Comparison of ENCODE assay signal across 8 cellular contexts in genomic region chr6:35146453-35146852, GRCh38. TPM values are rescaled to one million over a fixed set of nuclear protein-coding genes. Genes with fewer than 3 reads are reported as not detected.
DNase-seq lines count a peak whose midpoint lies in the region; ATAC-seq and TF ChIP-seq lines count a peak whose summit lies in the region.

No MANE protein-coding gene starts in this region.

- peak; percentile 69 for TF ChIP-seq CTCF in AG09319 (IDR thresholded peaks at IDR 0.05; ENCODE audit: low read depth, low read length)
- TF ChIP-seq CTCF in GM12872 (IDR thresholded peaks at IDR 0.05; ENCODE audit: insufficient read depth, low read depth, low read length) = peak; percentile 63
- TF ChIP-seq CTCF in mammary epithelial cell (conservative IDR thresholded peaks at IDR 0.05 in 1 of 2, IDR thresholded peaks at IDR 0.05 in 1 of 2; ENCODE audit: extremely low read depth in 1 of 2, insufficient read depth in 1 of 2, low read depth in 1 of 2, low read length in 2 of 2) = peak; percentile 53 to 81
- peak; percentile 17 to 42 for TF ChIP-seq CTCF in left lung (IDR thresholded peaks at IDR 0.05)

- dilution Hi-C loops in mammary epithelial cell (cut with HindIII; ENCODE audit: low sequenced_read_pairs) = loop anchor here (5.0 kb wide), 2 partner anchors 56 to 96 kb away; no protein-coding TSS in a partner anchor

- H3K9ac ChIP-seq in mammary epithelial cell (ENCODE audit: insufficient read depth, low read length) = no peak overlapping the region

- 18% methylated on average over 6 of the region's 6 CpGs for WGBS in mammary epithelial cell (ENCODE audit: low coverage, missing lambda C conversion rate)
- 30 to 36% methylated on average over 6 of the region's 6 CpGs for WGBS in aorta, 2 donors

- no TSS peak for BruUV-seq in mammary epithelial cell (replicated peaks; lab: Mats Ljungman, UMichigan)

- H3K79me2 ChIP-seq in mammary epithelial cell (ENCODE audit: insufficient read depth, low read length) = no peaks in the 10 kb centered on the region

- no peaks in the 10 kb centered on the region for H3K9me3 ChIP-seq in mammary epithelial cell (replicated peaks; ENCODE audit: insufficient read depth, low read length)
- H3K9me3 ChIP-seq in left lung = no peaks in the 10 kb centered on the region
- H3K9me3 ChIP-seq in aorta (ENCODE audit: control insufficient read depth, low read length) = no peaks in the 10 kb centered on the region

- H3K36me3 ChIP-seq in mammary epithelial cell (ENCODE audit: insufficient read depth, low read length) (no peaks in the 10 kb centered on the region), left lung (no peaks in the 10 kb centered on the region), aorta (ENCODE audit: control insufficient read depth in 1 of 2, insufficient read depth in 2 of 2, low read length in 1 of 2) (no peaks in the 10 kb centered on the region)

- H3K4me1 ChIP-seq in mammary epithelial cell (ENCODE audit: insufficient read depth, low read length) (peaks cover 10% of the 10 kb centered on the region), left lung (peaks cover 1 to 9% of the 10 kb centered on the region in 2 donors), aorta (ENCODE audit: control insufficient read depth in 1 of 2, insufficient read depth in 2 of 2, low read length in 2 of 2) (peaks cover 7 to 11% of the 10 kb centered on the region in 2 donors)

- CTCF ChIA-PET in mammary epithelial cell (lab: Charles Lee; ENCODE audit: low non-redundant PET) = interaction anchor here (0.7 kb wide), 1 partner anchor 273 kb away, joined by 6 read pairs; no protein-coding TSS in a partner anchor

- DNase-seq in AG09319 (ENCODE audit: extremely low read depth, low read depth) (peak; percentile 12), NCI-H510A treated with DMSO at 0.1 percent for 48 hours (lab: John Stamatoyannopoulos, UW) (peak; percentile 76), mammary epithelial cell (peak; percentile 35), left lung (no peak), aorta (peak; percentile 67 to 86), posterior vena cava (ENCODE audit: low spot score) (no peak), cortex of kidney (lab: John Stamatoyannopoulos, UW) (no peak)

- intact Hi-C loops in mammary epithelial cell (cut with micrococcal nuclease) (loop anchor here (1.0 to 10.0 kb wide), 3 partner anchors 59 to 392 kb away; partner anchors contain the start of gene SNRPC), left lung (cut with DNase I) (loop anchor here in 1 of 2 donors (10.0 kb wide), 1 partner anchor 98 kb away; no protein-coding TSS in a partner anchor), aorta (cut with DNase I) (loop anchor here (1.0 to 5.0 kb wide), 3 partner anchors 41 to 95 kb away; no protein-coding TSS in a partner anchor), posterior vena cava (cut with DNase I) (loop anchor here (2.0 to 5.0 kb wide), 3 partner anchors 58 to 94 kb away; no protein-coding TSS in a partner anchor)

- H3K27ac ChIP-seq in mammary epithelial cell (ENCODE audit: insufficient read depth, low read depth, low read length) (no peak overlapping the region), left lung (no peak overlapping the region), aorta (ENCODE audit: low read depth in 1 of 2, low read length in 2 of 2) (no peak overlapping the region)

- H3K4me3 ChIP-seq in mammary epithelial cell (replicated peaks in 1 of 3; ENCODE audit: insufficient read depth in 1 of 3, low read depth in 2 of 3, low read length in 3 of 3) = no peak overlapping the region
- no peak overlapping the region for H3K4me3 ChIP-seq in left lung
- no peak overlapping the region for H3K4me3 ChIP-seq in aorta (ENCODE audit: low read length in 2 of 2)

- H2AFZ ChIP-seq in mammary epithelial cell (ENCODE audit: low read depth, low read length) = no peak overlapping the region

- no peak overlapping the region for H3K4me2 ChIP-seq in mammary epithelial cell (ENCODE audit: insufficient read depth, low read depth, low read length)

- H4K20me1 ChIP-seq in mammary epithelial cell (ENCODE audit: insufficient read depth, low read length) = no peaks in the 10 kb centered on the region

- peak; percentile 84 for ATAC-seq in left lung
- peak; percentile 80 for ATAC-seq in aorta (ENCODE audit: low FRiP score)

- in situ Hi-C loops in mammary epithelial cell (cut with MboI; ENCODE audit: low sequenced_read_pairs in 2 of 2) = loop anchor here in 1 of 2 donors (10.0 kb wide), 1 partner anchor 58 kb away; no protein-coding TSS in a partner anchor

- H3K27me3 ChIP-seq in mammary epithelial cell (ENCODE audit: insufficient read depth, low read length) (no peaks in the 10 kb centered on the region), left lung (peaks cover 0 to 3% of the 10 kb centered on the region in 2 donors), aorta (ENCODE audit: control insufficient read depth in 1 of 2, insufficient read depth in 2 of 2, low read length in 1 of 2) (no peaks in the 10 kb centered on the region)

RNA-seq across cellular contexts. Expression of gene TCP11, which starts 5.3 kb away (rescaled TPM):
- total RNA-seq in mammary epithelial cell (not detected), left lung (under 1 TPM in 1 of 2 donors, not detected in 1; 0.35 TPM), aorta (under 1 TPM in 1 of 2 donors, not detected in 1; 0.36 TPM), posterior vena cava (not detected)
- polyA plus RNA-seq in mammary epithelial cell (not detected), aorta (not detected)
- not detected for polyA minus RNA-seq in mammary epithelial cell

Comparison
In these comparisons a context has a peak if more than half of its experiments do, and no peak if none do; other contexts are left out.
1. DNase-seq: peak in AG09319 (single experiment), NCI-H510A treated with DMSO at 0.1 percent for 48 hours (single experiment), mammary epithelial cell (single experiment) and aorta (2 of 2); none in left lung (0 of 2), posterior vena cava (single experiment) and cortex of kidney (single experiment).
2. Peak in every context shown above with its lines, with median percentiles within 50 percentile points of each other: CTCF ChIP-seq.